1 cellular context compared by ENCODE assay signal in genomic region chr20:63696628-63697356, GRCh38.
A peak's percentile ranks its signal among the peaks of the same experiment; 100 is the strongest.
TF ChIP-seq lines count a peak whose summit lies in the region.

Gene TNFRSF6B (plus strand): TSS chr20:63696652. CDS start chr20:63696768, 116 bp downstream.

TF ChIP-seq in HepG2, 621 proteins besides CTCF, POLR2A, EP300 and RAD21 (continued from another document and continues in another):
- TF ChIP-seq THAP9 (CRISPR knock-in tag; IDR thresholded peaks at IDR 0.05; ENCODE audit: borderline replicate concordance) (no peak), HNRNPLL (IDR thresholded peaks at IDR 0.05; ENCODE audit: low read depth, low read length, poor library complexity, severe bottlenecking) (peak; percentile 43), NR2F1 (CRISPR knock-in tag; IDR thresholded peaks at IDR 0.05) (no peak), BATF2 (CRISPR knock-in tag; IDR thresholded peaks at IDR 0.05) (no peak), MAF1 (CRISPR knock-in tag; IDR thresholded peaks at IDR 0.05; ENCODE audit: borderline replicate concordance) (no peak), ZXDC (CRISPR knock-in tag; IDR thresholded peaks at IDR 0.05) (0 out of 2 replicates have a peak, but pooled peaks have one; percentile 25), ZNF260 (CRISPR knock-in tag; IDR thresholded peaks at IDR 0.05; ENCODE audit: borderline replicate concordance, low read depth) (peak; percentile 47; the same call in 1 of the 2 replicates), PRDM15 (CRISPR knock-in tag; IDR thresholded peaks at IDR 0.05) (no peak), SP1 (IDR thresholded peaks at IDR 0.05) (no peak), SP1 (CRISPR knock-in tag; IDR thresholded peaks at IDR 0.05) (peak; percentile 42), PAF1 (CRISPR knock-in tag; IDR thresholded peaks at IDR 0.05) (peak; percentile 80), DRAP1 (CRISPR knock-in tag; IDR thresholded peaks at IDR 0.05) (no peak), AKNA (CRISPR knock-in tag; IDR thresholded peaks at IDR 0.05; ENCODE audit: borderline replicate concordance) (no peak), ZNF496 (CRISPR knock-in tag; IDR thresholded peaks at IDR 0.05; ENCODE audit: insufficient replicate concordance) (no peak), IKZF4 (CRISPR knock-in tag; IDR thresholded peaks at IDR 0.05; ENCODE audit: borderline replicate concordance, low read depth, not compliant biosample characterization) (no peak), ZNF33A (CRISPR knock-in tag; IDR thresholded peaks at IDR 0.05; ENCODE audit: borderline replicate concordance) (no peak), ZNF770 (CRISPR knock-in tag; IDR thresholded peaks at IDR 0.05) (no peak), TCF12 (IDR thresholded peaks at IDR 0.05) (no peak), TCF12 (CRISPR knock-in tag; IDR thresholded peaks at IDR 0.05) (0 out of 2 replicates have a peak, but pooled peaks have one; percentile 44), ZNF704 (CRISPR knock-in tag; IDR thresholded peaks at IDR 0.05; ENCODE audit: borderline replicate concordance) (no peak), ZNF589 (CRISPR knock-in tag; conservative IDR thresholded peaks at IDR 0.05) (0 out of 2 replicates have a peak, but pooled peaks have one; percentile 42), ZIK1 (CRISPR knock-in tag; IDR thresholded peaks at IDR 0.05; ENCODE audit: borderline replicate concordance, low read depth) (0 out of 2 replicates have a peak, but pooled peaks have one; percentile 28), TP53 (CRISPR knock-in tag; conservative IDR thresholded peaks at IDR 0.05) (no peak), ZNF317 (CRISPR knock-in tag; IDR thresholded peaks at IDR 0.05) (no peak), ZNF230 (CRISPR knock-in tag; IDR thresholded peaks at IDR 0.05) (no peak), NFRKB (IDR thresholded peaks at IDR 0.05) (no peak), FOXM1 (CRISPR knock-in tag; IDR thresholded peaks at IDR 0.05) (no peak), ZNF629 (CRISPR knock-in tag; conservative IDR thresholded peaks at IDR 0.05) (peak; percentile 23; the same call in 1 of the 2 replicates), CREM (IDR thresholded peaks at IDR 0.05) (no peak), CREM (CRISPR knock-in tag; IDR thresholded peaks at IDR 0.05) (no peak), CEBPZ (IDR thresholded peaks at IDR 0.05; ENCODE audit: low read length) (no peak), GTF3A (CRISPR knock-in tag; conservative IDR thresholded peaks at IDR 0.05) (no peak), ZNF883 (CRISPR knock-in tag; IDR thresholded peaks at IDR 0.05; ENCODE audit: not compliant biosample characterization) (no peak), RNF2 (conservative IDR thresholded peaks at IDR 0.05; ENCODE audit: low read depth) (no peak; the same call in 1 of the 2 replicates), PHF21A (CRISPR knock-in tag; IDR thresholded peaks at IDR 0.05) (no peak), ZNF17 (CRISPR knock-in tag; IDR thresholded peaks at IDR 0.05) (no peak), DPF2 (CRISPR knock-in tag; IDR thresholded peaks at IDR 0.05; ENCODE audit: borderline replicate concordance, low read depth) (no peak)
